Comparison of ENCODE assay signal across 12 cellular contexts in genomic region chr3:88061749-88062148, GRCh38. TPM values are rescaled to one million over a fixed set of nuclear protein-coding genes. Genes with fewer than 3 reads are reported as not detected.
DNase-seq lines count a peak whose midpoint lies in the region; ATAC-seq and TF ChIP-seq lines count a peak whose summit lies in the region.
"Had no signal": no experiment of that assay in that cellular context is flagged by ENCODE, and none has a peak within 500 bp of the region (broad histone marks: within the 10 kb centered on the region; RNA-seq: fewer than 3 reads in every experiment).

No MANE protein-coding gene starts in this region.

- no peak overlapping the region for H3K4me3 ChIP-seq in SK-N-SH (ENCODE audit: low read depth in 2 of 2, low read length in 1 of 2)
- H3K4me3 ChIP-seq in fibroblast of lung (replicated peaks in 1 of 4; ENCODE audit: control extremely low read depth in 1 of 4, insufficient read depth in 1 of 4, low read depth in 3 of 4, low read length in 4 of 4), result peak overlapping the region; percentile 9 to 93 (median 82)

- H3K9me3 Mint-ChIP-seq in stimulated activated naive CD8-positive, alpha-beta T cell treated with anti-CD3 and anti-CD28 coated beads, Interleukin-15, Interleukin-2, amounts not matched to agents 100 ng/mL and 50 ng/mL, for 24 hours, result no peaks in the 10 kb centered on the region

- DNase-seq in stimulated activated naive CD8-positive, alpha-beta T cell treated with anti-CD3 and anti-CD28 coated beads, Interleukin-15, Interleukin-2, amounts not matched to agents 100 U/mL and 50 U/mL, for 24 hours, result no peak
- DNase-seq in SK-N-SH (no peak), fibroblast of lung (ENCODE audit: low read depth in 2 of 2) (no peak), DMS 273 treated with DMSO at 0.1 percent for 48 hours (lab: John Stamatoyannopoulos, UW) (no peak), caudate nucleus (lab: John Stamatoyannopoulos, UW) (no peak)
- DNase-seq in stimulated activated CD4-positive, alpha-beta T cell treated with anti-CD3 and anti-CD28 coated beads, Interleukin-2, amount 100 ng/mL, for 48 hours, result no peak
- DNase-seq: anterior cingulate cortex; NCI-H446; stimulated activated CD4-positive, alpha-beta T cell treated with anti-CD3 and anti-CD28 coated beads, Interleukin-15, amount 100 ng/mL, for 24 hours; tibial artery had no signal

- no peak for TF ChIP-seq EP300 in SK-N-SH (IDR thresholded peaks at IDR 0.05; ENCODE audit: borderline replicate concordance in 1 of 2, low read depth in 1 of 2, low read length in 1 of 2)

- no peaks in the 10 kb centered on the region for H3K9me2 ChIP-seq in SK-N-SH

- H4K20me1 ChIP-seq in SK-N-SH (ENCODE audit: insufficient read depth) (peaks cover 37% of the 10 kb centered on the region), fibroblast of lung (ENCODE audit: control insufficient read depth, extremely low read depth, insufficient read depth, low read length) (no peaks in the 10 kb centered on the region)

- CTCF ChIA-PET in SK-N-SH (lab: Yijun Ruan, JAX), result no interaction called here

- H3K27me3 Mint-ChIP-seq in stimulated activated naive CD8-positive, alpha-beta T cell treated with anti-CD3 and anti-CD28 coated beads, Interleukin-15, Interleukin-2, amounts not matched to agents 100 ng/mL and 50 ng/mL, for 24 hours, result no peaks in the 10 kb centered on the region

- H2AFZ ChIP-seq in SK-N-SH (ENCODE audit: low read depth) (no peak overlapping the region), fibroblast of lung (ENCODE audit: low read length) (no peak overlapping the region)

- TF ChIP-seq CTCF in SK-N-SH (IDR thresholded peaks at IDR 0.05), result no peak
- no peak for TF ChIP-seq CTCF in fibroblast of lung (conservative IDR thresholded peaks at IDR 0.05 in 1 of 2, IDR thresholded peaks at IDR 0.05 in 1 of 2; ENCODE audit: low read depth in 1 of 2, low read length in 2 of 2)

- POLR2A ChIA-PET in SK-N-SH (lab: Yijun Ruan, JAX), result no interaction called here

- H3K36me3 ChIP-seq in SK-N-SH (replicated peaks in 1 of 2; ENCODE audit: control insufficient read depth in 1 of 2, insufficient read depth in 2 of 2, low read length in 1 of 2), result peaks cover 3 to 7% of the 10 kb centered on the region in 2 experiments
- H3K36me3 ChIP-seq in fibroblast of lung (ENCODE audit: control insufficient read depth, insufficient read depth, low read length), result no peaks in the 10 kb centered on the region
- H3K36me3 ChIP-seq: tibial artery had no signal

- H3K9ac ChIP-seq in SK-N-SH (peak overlapping the region; percentile 25; the same call in 1 of the 2 replicates), fibroblast of lung (ENCODE audit: insufficient read depth, low read length) (peak overlapping the region; percentile 12)

- peak overlapping the region; percentile 27 for H3K4me3 Mint-ChIP-seq in stimulated activated naive CD8-positive, alpha-beta T cell treated with anti-CD3 and anti-CD28 coated beads, Interleukin-15, Interleukin-2, amounts not matched to agents 100 ng/mL and 50 ng/mL, for 24 hours

- no peaks in the 10 kb centered on the region for H3F3A ChIP-seq in SK-N-SH (replicated peaks; ENCODE audit: insufficient read depth)

- peaks cover 49% of the 10 kb centered on the region for H3K4me1 Mint-ChIP-seq in stimulated activated naive CD8-positive, alpha-beta T cell treated with anti-CD3 and anti-CD28 coated beads, Interleukin-15, Interleukin-2, amounts not matched to agents 100 ng/mL and 50 ng/mL, for 24 hours (ENCODE audit: low read depth)

- H3K36me3 Mint-ChIP-seq in stimulated activated naive CD8-positive, alpha-beta T cell treated with anti-CD3 and anti-CD28 coated beads, Interleukin-15, Interleukin-2, amounts not matched to agents 100 ng/mL and 50 ng/mL, for 24 hours (ENCODE audit: low read depth), result peaks cover 13% of the 10 kb centered on the region

- WGBS in SK-N-SH (ENCODE audit: low lambda C conversion rate), result 43% methylated on average over 1 of the region's 1 CpG

- H3K27ac ChIP-seq in SK-N-SH (ENCODE audit: low read depth in 2 of 2, low read length in 1 of 2) (peak overlapping the region in 1 of 2 experiments; percentile 26; a peak in 2 of 4 replicates), fibroblast of lung (ENCODE audit: insufficient read depth, low read length) (no peak overlapping the region), caudate nucleus (ENCODE audit: low read depth, low read length) (no peak overlapping the region)
- H3K27ac ChIP-seq: tibial artery had no signal

- no peak overlapping the region for H3K27ac Mint-ChIP-seq in stimulated activated naive CD8-positive, alpha-beta T cell treated with anti-CD3 and anti-CD28 coated beads, Interleukin-15, Interleukin-2, amounts not matched to agents 100 ng/mL and 50 ng/mL, for 24 hours

- peak overlapping the region; percentile 87 for H3K4me2 ChIP-seq in SK-N-SH
- H3K4me2 ChIP-seq in fibroblast of lung (ENCODE audit: extremely low read depth, insufficient read depth, low read length), result peak overlapping the region; percentile 77

- ATAC-seq in stimulated activated naive CD8-positive, alpha-beta T cell treated with anti-CD3 and anti-CD28 coated beads, Interleukin-15, Interleukin-2, amounts not matched to agents 100 U/mL and 50 U/mL, for 24 hours, result no peak
- ATAC-seq in GM18873 (IDR thresholded peaks at IDR 0.05; ENCODE audit: low FRiP score, unreplicated experiment), result no peak

- H3K79me2 ChIP-seq in SK-N-SH (ENCODE audit: insufficient read depth), result peaks cover 90% of the 10 kb centered on the region
- peaks cover 85% of the 10 kb centered on the region for H3K79me2 ChIP-seq in fibroblast of lung (ENCODE audit: control insufficient read depth, insufficient read depth, low read length)

- H3K9me3 ChIP-seq in SK-N-SH, result no peaks in the 10 kb centered on the region
- no peaks in the 10 kb centered on the region for H3K9me3 ChIP-seq in fibroblast of lung (ENCODE audit: control insufficient read depth, insufficient read depth, low read depth, low read length)
- H3K9me3 ChIP-seq: tibial artery had no signal

- peaks cover 5 to 15% of the 10 kb centered on the region in 2 experiments; a peak in 2 of 4 replicates for H3K4me1 ChIP-seq in SK-N-SH (ENCODE audit: control insufficient read depth in 1 of 2, insufficient read depth in 2 of 2, low read depth in 1 of 2, low read length in 1 of 2)
- peaks cover 2% of the 10 kb centered on the region for H3K4me1 ChIP-seq in fibroblast of lung (ENCODE audit: control insufficient read depth, extremely low read depth, insufficient read depth, low read length)

- TF ChIP-seq RAD21 in SK-N-SH (IDR thresholded peaks at IDR 0.05; ENCODE audit: low read length), result no peak

- H3K27me3 ChIP-seq in SK-N-SH (ENCODE audit: insufficient read depth) (no peaks in the 10 kb centered on the region), fibroblast of lung (ENCODE audit: control insufficient read depth, insufficient read depth, low read length) (no peaks in the 10 kb centered on the region)
- H3K27me3 ChIP-seq: tibial artery had no signal

TF ChIP-seq in SK-N-SH, 30 proteins besides CTCF, POLR2A, EP300 and RAD21:
- TF ChIP-seq USF1 (IDR thresholded peaks at IDR 0.05; ENCODE audit: borderline replicate concordance, low read depth) (no peak), TCF12 (IDR thresholded peaks at IDR 0.05) (peak; percentile 24), PBX3 (IDR thresholded peaks at IDR 0.05) (peak; percentile 13; the same call in 1 of the 2 replicates)

RNA-seq across cellular contexts. Expression of gene ZNF654, which starts 2.7 kb away (rescaled TPM):
- polyA plus RNA-seq in SK-N-SH (2012; rRNA removed), result 1.6 and 1.7 TPM in 2 replicates
- 1.6 and 2.3 TPM in 2 replicates for polyA plus RNA-seq in SK-N-SH (2012; cell fraction: cytosol; rRNA removed)
- 1.6 and 3.0 TPM in 2 replicates for polyA plus RNA-seq in SK-N-SH (2012; cell fraction: nucleus; rRNA removed)
- total RNA-seq in fibroblast of lung, result 14.4 and 16.3 TPM in 2 replicates
- 4.3 and 6.5 TPM in 2 replicates for polyA plus RNA-seq in fibroblast of lung
- 3.4 and 6.2 TPM in 2 replicates for polyA plus RNA-seq in fibroblast of lung (2012)
- polyA minus RNA-seq in fibroblast of lung (ENCODE audit: low replicate concordance), result 1.4 and 3.2 TPM in 2 replicates

RNA-seq across cellular contexts. Expression of gene CGGBP1, which starts 2.9 kb away (rescaled TPM):
- polyA plus RNA-seq in SK-N-SH (2012; rRNA removed) (34.5 and 38.3 TPM in 2 replicates), fibroblast of lung (61.1 and 70.8 TPM in 2 replicates)
- polyA plus RNA-seq in SK-N-SH (2012; cell fraction: cytosol; rRNA removed), result 34.9 and 38.4 TPM in 2 replicates
- polyA plus RNA-seq in SK-N-SH (2012; cell fraction: nucleus; rRNA removed), result 65.5 and 68.7 TPM in 2 replicates
- total RNA-seq in fibroblast of lung, result 56.5 and 71.0 TPM in 2 replicates
- polyA plus RNA-seq in fibroblast of lung (2012), result 38.4 and 43.3 TPM in 2 replicates
- polyA minus RNA-seq in fibroblast of lung (ENCODE audit: low replicate concordance), result 22.7 and 32.5 TPM in 2 replicates

Comparison
In these comparisons a context has a peak if more than half of its experiments do, and no peak if none do; other contexts are left out.
1. H3K4me3 ChIP-seq: peak in fibroblast of lung (4 of 4); none in SK-N-SH (0 of 2).